ENCODE assay signal across 8 cellular contexts in genomic region chr10:71694567-71694968, GRCh38. TPM values are rescaled to one million over a fixed set of nuclear protein-coding genes. Genes with fewer than 3 reads are reported as not detected.
DNase-seq lines count a peak whose midpoint lies in the region; ATAC-seq, FAIRE-seq and TF ChIP-seq lines count a peak whose summit lies in the region.
"Had no signal": no experiment of that assay in that cellular context is flagged by ENCODE, and none has a peak within 500 bp of the region (broad histone marks: within the 10 kb centered on the region; RNA-seq: fewer than 3 reads in every experiment).

No MANE protein-coding gene starts in this region.

- H3K27me3 ChIP-seq in endothelial cell of umbilical vein (ENCODE audit: control insufficient read depth in 2 of 2, insufficient read depth in 2 of 2, low read length in 2 of 2) (peaks cover 11 to 17% of the 10 kb centered on the region in 2 experiments), upper lobe of left lung (no peaks in the 10 kb centered on the region)

- TF ChIP-seq POLR2A in GM19193 (IDR thresholded peaks at IDR 0.05; ENCODE audit: extremely low read depth, insufficient read depth, insufficient read length) (peak; percentile 8), endothelial cell of umbilical vein (IDR thresholded peaks at IDR 0.05; ENCODE audit: low read depth, low read length) (no peak), upper lobe of left lung (IDR thresholded peaks at IDR 0.05) (peak in 1 of 4 donors; percentile 21)

- DNase-seq in OCI-M1 (lab: John Stamatoyannopoulos, UW) (peak; percentile 87), endothelial cell of umbilical vein (ENCODE audit: low read depth, low spot score) (peak; percentile 11), upper lobe of left lung (peak in 1 of 2 donors; percentile 78), 8988T (no peak)
- no peak for DNase-seq in NK-92 treated with Interleukin-12 subunit alpha and Interleukin-12 subunit beta, amount 100 ng/mL, for 24 hours (lab: John Stamatoyannopoulos, UW)

- H3K9me3 ChIP-seq in endothelial cell of umbilical vein (replicated peaks; ENCODE audit: control insufficient read depth, insufficient read depth, low read length) (peaks cover 2% of the 10 kb centered on the region), upper lobe of left lung (no peaks in the 10 kb centered on the region)

- ATAC-seq in HG02943 (IDR thresholded peaks at IDR 0.05; ENCODE audit: low read depth, unreplicated experiment) (peak; percentile 79), upper lobe of left lung (ENCODE audit: low FRiP score in 2 of 2) (peak; percentile 73 to 83)

- no peak for FAIRE-seq in endothelial cell of umbilical vein (lab: Jason Lieb, UNC)
- FAIRE-seq: endometrium had no signal

- H3K9ac ChIP-seq in endothelial cell of umbilical vein (replicated peaks; ENCODE audit: extremely low read depth, insufficient read depth, low read length) = no peak overlapping the region

- H3K36me3 ChIP-seq in endothelial cell of umbilical vein (ENCODE audit: control insufficient read depth in 2 of 2, extremely low read depth in 1 of 2, insufficient read depth in 2 of 2, low read length in 2 of 2) (no peaks in the 10 kb centered on the region), upper lobe of left lung (no peaks in the 10 kb centered on the region)

- TF ChIP-seq CTCF in endothelial cell of umbilical vein (IDR thresholded peaks at IDR 0.05; ENCODE audit: extremely low read depth in 1 of 2, insufficient read depth in 1 of 2, low read depth in 1 of 2, low read length in 2 of 2) = no peak
- TF ChIP-seq CTCF in upper lobe of left lung (IDR thresholded peaks at IDR 0.05) = no peak

- BruUV-seq in endothelial cell of umbilical vein (replicated peaks; lab: Mats Ljungman, UMichigan) = no TSS peak

- WGBS in upper lobe of left lung, 2 donors = 32 to 35% methylated on average over 10 of the region's 10 CpGs

- no peaks in the 10 kb centered on the region for H3K9me1 ChIP-seq in endothelial cell of umbilical vein (replicated peaks; ENCODE audit: control insufficient read depth, extremely low read depth, insufficient read depth, low read length)

- POLR2A ChIA-PET in endothelial cell of umbilical vein (lab: Charles Lee) = no interaction called here

- no peak overlapping the region for H3K4me2 ChIP-seq in endothelial cell of umbilical vein (ENCODE audit: insufficient read depth, low read length)

- H3K79me2 ChIP-seq in endothelial cell of umbilical vein (ENCODE audit: control insufficient read depth, insufficient read depth, low read length) = no peaks in the 10 kb centered on the region

- TF ChIP-seq EP300 in upper lobe of left lung (IDR thresholded peaks at IDR 0.05) = no peak

- no peak overlapping the region for H2AFZ ChIP-seq in endothelial cell of umbilical vein (ENCODE audit: low read depth, low read length)

- H3K4me1 ChIP-seq in endothelial cell of umbilical vein (ENCODE audit: control insufficient read depth, extremely low read depth, insufficient read depth, low read length) (peaks cover 24% of the 10 kb centered on the region), upper lobe of left lung (peaks cover 33 to 45% (median 40%) of the 10 kb centered on the region in 4 donors)

- H3K4me3 ChIP-seq in endothelial cell of umbilical vein (replicated peaks in 1 of 3; ENCODE audit: insufficient read depth in 1 of 3, low read depth in 1 of 3, low read length in 3 of 3) (no peak overlapping the region), upper lobe of left lung (peak overlapping the region in 1 of 4 donors; percentile 7)

- intact Hi-C loops in endothelial cell of umbilical vein (cut with micrococcal nuclease) = loop anchor here (2.0 kb wide), 1 partner anchor 78 kb away; the partner anchor contains the start of gene VSIR

- no peak overlapping the region for H3K27ac ChIP-seq in endothelial cell of umbilical vein (ENCODE audit: insufficient read depth, low read depth, low read length)
- peak overlapping the region; percentile 69 to 83 (median 75) for H3K27ac ChIP-seq in upper lobe of left lung

- CTCF ChIA-PET in endothelial cell of umbilical vein (lab: Charles Lee) = interaction anchor here (1.0 to 5.2 kb wide), 4 partner anchors 13 to 379 kb away, joined by 3 to 33 read pairs (median 18); partner anchors contain the start of gene VSIR

- dilution Hi-C loops in endothelial cell of umbilical vein (cut with MboI; ENCODE audit: extremely low pct_ligation_motif_present, low sequenced_read_pairs) = no loop called here

- no peaks in the 10 kb centered on the region for H4K20me1 ChIP-seq in endothelial cell of umbilical vein (replicated peaks; ENCODE audit: control insufficient read depth, extremely low read depth, insufficient read depth, low read length)

TF ChIP-seq in endothelial cell of umbilical vein, 7 proteins besides CTCF, POLR2A, EP300 and RAD21:
- TF ChIP-seq FOS (IDR thresholded peaks at IDR 0.05; ENCODE audit: borderline replicate concordance, insufficient read depth, low read length) (no peak), POLR2AphosphoS5 (IDR thresholded peaks at IDR 0.05; ENCODE audit: insufficient read depth, low read depth, low read length) (no peak), MAX (IDR thresholded peaks at IDR 0.05; ENCODE audit: insufficient read depth, insufficient read length) (no peak), MYC (IDR thresholded peaks at IDR 0.05; ENCODE audit: low read depth, low read length) (no peak)

RNA-seq across cellular contexts. Expression of gene C10orf105, which starts 25.0 kb away (rescaled TPM):
- total RNA-seq in endothelial cell of umbilical vein = not detected in 2 replicates
- polyA plus RNA-seq in endothelial cell of umbilical vein = not detected in 2 replicates
- polyA plus RNA-seq in endothelial cell of umbilical vein (2011; cell fraction: cytosol; rRNA removed) = not detected in 2 replicates
- not detected in 2 replicates for polyA plus RNA-seq in endothelial cell of umbilical vein (2011; cell fraction: nucleus; rRNA removed)
- not detected in 2 replicates for polyA plus RNA-seq in endothelial cell of umbilical vein (2012)
- not detected in 2 replicates for polyA minus RNA-seq in endothelial cell of umbilical vein
- not detected for polyA minus RNA-seq in endothelial cell of umbilical vein (2011; cell fraction: cytosol; rRNA and poly(A)+ RNA removed)
- not detected in 2 replicates for polyA minus RNA-seq in endothelial cell of umbilical vein (2011; cell fraction: nucleus; rRNA and poly(A)+ RNA removed)
- total RNA-seq in upper lobe of left lung = 1 to 10 TPM in 1 of 6 donors, under 1 TPM in 4, not detected in 1; 0.15 to 1.0 (median 0.44) TPM

Comparison
In these comparisons a context has a peak if more than half of its experiments do, and no peak if none do; other contexts are left out.
1. DNase-seq: peak in OCI-M1 (single experiment) and endothelial cell of umbilical vein (single experiment); none in NK-92 treated with Interleukin-12 subunit alpha and Interleukin-12 subunit beta, amount 100 ng/mL, for 24 hours (single experiment) and 8988T (single experiment).